In the genomic region with DNA sequence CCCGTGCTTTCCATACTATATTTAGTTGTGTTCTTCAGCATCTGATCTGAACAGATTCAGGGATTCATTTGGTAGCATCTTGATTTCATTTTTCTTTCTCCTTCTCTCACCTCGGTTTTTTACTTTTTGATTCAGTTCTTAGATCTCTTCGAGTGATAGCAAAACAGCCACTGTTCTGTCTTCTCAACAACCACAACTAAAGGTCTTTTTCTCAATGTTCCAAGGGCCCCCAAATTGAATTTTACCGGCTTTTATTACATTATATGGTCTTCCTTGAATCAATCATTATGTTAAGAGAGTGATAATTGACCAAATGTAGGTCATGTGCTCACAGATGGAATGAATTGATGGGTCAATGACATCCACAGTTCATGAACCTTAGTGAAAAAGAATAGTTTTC, we compare ENCODE assay signal across 10 cellular contexts.
"Had no signal": no experiment of that assay in that cellular context is flagged by ENCODE, and none has a peak within 500 bp of the region (broad histone marks: within the 10 kb centered on the region; RNA-seq: fewer than 3 reads in every experiment).

No MANE protein-coding gene starts in this region.

- H3K4me1 ChIP-seq: HAP-1 had no signal

- H3K9me3 Mint-ChIP-seq: HFFc6 had no signal

- H3K9ac ChIP-seq: GM23248 had no signal

- DNase-seq: GOT3, H7, HFFc6, KG1 had no signal

- H3K9me3 ChIP-seq: HAP-1 had no signal

- H3K27ac Mint-ChIP-seq: HFFc6 had no signal

- H3K4me3 Mint-ChIP-seq: HFFc6 had no signal

- H3K27ac ChIP-seq: GM23248, HL-60 had no signal

- H3K36me3 ChIP-seq: HAP-1 had no signal

- H2AFZ ChIP-seq: GM23248 had no signal

- H3K4me3 ChIP-seq: GM23248, HAP-1, K562 had no signal

- ATAC-seq: HCT116, HepG2, K562 had no signal
